In genomic region chr4:85776091-85776490, GRCh38 we compare ENCODE assay signal across 26 cellular contexts.
DNase-seq lines count a peak whose midpoint lies in the region; TF ChIP-seq lines count a peak whose summit lies in the region.
"Had no signal": no experiment of that assay in that cellular context is flagged by ENCODE, and none has a peak within 500 bp of the region (broad histone marks: within the 10 kb centered on the region; RNA-seq: fewer than 3 reads in every experiment).

No MANE protein-coding gene starts in this region.

- H3K9me3 ChIP-seq in SJSA1 (replicated peaks) (no peaks in the 10 kb centered on the region), endodermal cell (ENCODE audit: control insufficient read depth, low read length) (peaks cover 15% of the 10 kb centered on the region)
- H3K9me3 ChIP-seq: A549, right lobe of liver, upper lobe of left lung had no signal

- H3K4me3 Mint-ChIP-seq in Calu3 (ENCODE audit: low read depth, unreplicated experiment) (no peak overlapping the region), endodermal cell (no peak overlapping the region), osteocyte (ENCODE audit: unreplicated experiment) (no peak overlapping the region)
- H3K4me3 Mint-ChIP-seq: activated CD4-positive, alpha-beta T cell treated with anti-CD3 and anti-CD28 coated beads, Interleukin-2, amount 10 ng/mL, durations not matched to agents 24 days and 14 days; nephron progenitor cell had no signal

- H3K36me3 Mint-ChIP-seq in Calu3 (ENCODE audit: insufficient read depth, unreplicated experiment) (no peaks in the 10 kb centered on the region), endodermal cell (ENCODE audit: low read depth) (peaks cover 13% of the 10 kb centered on the region), osteocyte (ENCODE audit: unreplicated experiment) (no peaks in the 10 kb centered on the region)
- H3K36me3 Mint-ChIP-seq: activated naive CD4-positive, alpha-beta T cell treated with anti-CD3 and anti-CD28 coated beads, Interleukin-2, amount 50 U/mL, for 72 hours had no signal

- intact Hi-C loops in Calu3 (cut with micrococcal nuclease; ENCODE audit: unreplicated experiment): no loop called here

- H3K4me1 Mint-ChIP-seq in Calu3 (ENCODE audit: low read depth, unreplicated experiment): peaks cover 22% of the 10 kb centered on the region
- peaks cover 42% of the 10 kb centered on the region for H3K4me1 Mint-ChIP-seq in endodermal cell
- peaks cover 30% of the 10 kb centered on the region for H3K4me1 Mint-ChIP-seq in osteocyte (ENCODE audit: unreplicated experiment)
- H3K4me1 Mint-ChIP-seq: activated CD4-positive, alpha-beta T cell treated with anti-CD3 and anti-CD28 coated beads, Interleukin-2, amount 10 ng/mL, durations not matched to agents 24 days and 14 days had no signal

- peaks cover 3% of the 10 kb centered on the region for H3K9me3 Mint-ChIP-seq in Calu3 (ENCODE audit: low read depth, unreplicated experiment)
- peaks cover 15% of the 10 kb centered on the region for H3K9me3 Mint-ChIP-seq in endodermal cell
- H3K9me3 Mint-ChIP-seq in osteocyte (ENCODE audit: unreplicated experiment): no peaks in the 10 kb centered on the region
- H3K9me3 Mint-ChIP-seq: activated CD4-positive, alpha-beta T cell treated with anti-CD3 and anti-CD28 coated beads, Interleukin-2, amount 10 ng/mL, durations not matched to agents 24 days and 14 days had no signal

- BruUV-seq in Calu3 (replicated peaks; lab: Mats Ljungman, UMichigan): no TSS peak

- H3K36me3 ChIP-seq in SJSA1: no peaks in the 10 kb centered on the region
- peaks cover 4% of the 10 kb centered on the region for H3K36me3 ChIP-seq in endodermal cell (ENCODE audit: control insufficient read depth, insufficient read depth, low read length)
- H3K36me3 ChIP-seq: right lobe of liver, upper lobe of left lung had no signal

- H3K27ac Mint-ChIP-seq in Calu3 (ENCODE audit: unreplicated experiment) (peak overlapping the region; percentile 28), endodermal cell (no peak overlapping the region), osteocyte (ENCODE audit: unreplicated experiment) (peak overlapping the region; percentile 39)
- H3K27ac Mint-ChIP-seq: activated CD4-positive, alpha-beta T cell treated with anti-CD3 and anti-CD28 coated beads, Interleukin-2, amount 10 ng/mL, durations not matched to agents 24 days and 14 days; activated naive CD4-positive, alpha-beta T cell treated with anti-CD3 and anti-CD28 coated beads, Interleukin-2, amount 50 U/mL, for 72 hours; nephron progenitor cell had no signal

- peaks cover 16% of the 10 kb centered on the region for H3K4me1 ChIP-seq in SJSA1 (replicated peaks)
- peaks cover 12% of the 10 kb centered on the region for H3K4me1 ChIP-seq in endodermal cell (ENCODE audit: control insufficient read depth, insufficient read depth, low read length)

- 86 to 94% methylated on average over 1 to 2 of the region's 2 CpGs for WGBS in endodermal cell (ENCODE audit: insufficient coverage in 1 of 2, insufficient read length in 1 of 2), 2 experiments

- H3K4me3 ChIP-seq in SJSA1: no peak overlapping the region
- H3K4me3 ChIP-seq in endodermal cell (ENCODE audit: low read length): peak overlapping the region; percentile 56
- H3K4me3 ChIP-seq: A549, right lobe of liver, upper lobe of left lung had no signal

- DNase-seq in Calu3 (no peak), SJSA1 (ENCODE audit: low read depth in 1 of 2, low spot score in 2 of 2) (no peak), endodermal cell (no peak), osteocyte (ENCODE audit: extremely low spot score, unreplicated experiment) (no peak), Ammon's horn (ENCODE audit: low spot score) (no peak), NCI-H1417 treated with DMSO at 0.1 percent for 48 hours (lab: John Stamatoyannopoulos, UW) (no peak)
- DNase-seq in stimulated activated CD4-positive, alpha-beta T cell treated with anti-CD3 and anti-CD28 coated beads, Interleukin-2, amount 100 ng/mL, for 48 hours: no peak
- DNase-seq in stimulated activated CD4-positive, alpha-beta T cell treated with anti-CD3 and anti-CD28 coated beads, Interleukin-4, amount 100 ng/mL, for 1 hour: no peak
- DNase-seq: activated CD4-positive, alpha-beta T cell treated with anti-CD3 and anti-CD28 coated beads, Interleukin-2, amount 10 ng/mL, durations not matched to agents 24 days and 14 days; cerebellar nuclear complex; COR-L47; DMS79 treated with DMSO at 0.1 percent for 48 hours; effector CD4-positive, alpha-beta T cell; foreskin melanocyte; KG1; left ventricle myocardium superior; NCI-H1694; NCI-H2171 treated with DMSO at 0.1 percent for 48 hours; NCI-H524; nephron progenitor cell; posterior cingulate gyrus; right lobe of liver; upper lobe of left lung had no signal

- TF ChIP-seq CTCF in Calu3 (IDR thresholded peaks at IDR 0.05; ENCODE audit: unreplicated experiment) (no peak), endodermal cell (conservative IDR thresholded peaks at IDR 0.05) (no peak), osteocyte (IDR thresholded peaks at IDR 0.05) (no peak)

- H3K9ac ChIP-seq in endodermal cell (ENCODE audit: extremely low read depth, low read length, poor library complexity, severe bottlenecking): no peak overlapping the region

- H3K27ac ChIP-seq in SJSA1 (0 out of 2 replicates have a peak overlapping the region, but pooled peaks have one; percentile 6), endodermal cell (ENCODE audit: low read depth, low read length) (no peak overlapping the region)
- H3K27ac ChIP-seq: A549, right lobe of liver, upper lobe of left lung, VCaP had no signal

- CTCF ChIA-PET in Calu3 (lab: Charles Lee): no interaction called here

- H3K27me3 Mint-ChIP-seq in Calu3 (ENCODE audit: unreplicated experiment) (no peaks in the 10 kb centered on the region), endodermal cell (ENCODE audit: insufficient read depth) (no peaks in the 10 kb centered on the region), osteocyte (ENCODE audit: unreplicated experiment) (no peaks in the 10 kb centered on the region)
- H3K27me3 Mint-ChIP-seq: activated CD4-positive, alpha-beta T cell treated with anti-CD3 and anti-CD28 coated beads, Interleukin-2, amount 10 ng/mL, durations not matched to agents 24 days and 14 days had no signal

- no peaks in the 10 kb centered on the region for H3K27me3 ChIP-seq in SJSA1 (replicated peaks)
- no peaks in the 10 kb centered on the region for H3K27me3 ChIP-seq in endodermal cell (ENCODE audit: control insufficient read depth, insufficient read depth, low read length, poor library complexity, severe bottlenecking)
- H3K27me3 ChIP-seq: right lobe of liver, upper lobe of left lung had no signal
